12 cellular contexts compared by ENCODE assay signal in the genomic region with DNA sequence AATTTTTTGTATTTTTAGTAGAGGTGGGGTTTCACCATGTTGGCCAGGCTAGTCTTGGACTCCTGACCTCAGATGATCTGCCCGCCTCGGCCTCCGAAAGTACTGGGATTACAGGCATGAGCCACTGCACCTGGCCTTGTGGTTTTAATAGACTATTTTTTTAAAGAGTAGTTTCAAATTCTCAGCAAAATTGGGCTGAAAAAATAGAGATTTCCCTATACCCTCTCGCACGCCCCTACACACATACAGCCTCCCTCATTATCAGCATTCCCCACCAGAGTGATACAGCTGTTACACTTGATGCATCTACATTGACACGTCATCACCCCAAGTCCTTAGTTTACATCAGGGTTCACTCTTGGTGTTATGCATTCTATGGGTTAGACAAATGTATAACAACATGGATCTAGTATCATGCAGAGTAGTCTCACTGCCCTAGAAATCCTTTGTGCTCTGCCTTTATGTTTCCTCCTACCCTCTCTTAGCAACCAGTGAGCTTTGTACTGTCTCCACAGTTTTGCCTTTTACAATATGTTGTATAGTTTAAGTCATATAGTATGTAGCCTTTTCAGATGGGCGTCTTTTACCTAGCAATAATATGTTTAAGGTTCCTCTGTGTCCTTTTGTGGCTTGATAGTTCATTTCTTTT.
A peak's percentile ranks its signal among the peaks of the same experiment; 100 is the strongest.
DNase-seq lines count a peak whose midpoint lies in the region; ATAC-seq and TF ChIP-seq lines count a peak whose summit lies in the region.
"Had no signal": no experiment of that assay in that cellular context is flagged by ENCODE, and none has a peak within 500 bp of the region (broad histone marks: within the 10 kb centered on the region; RNA-seq: fewer than 3 reads in every experiment).

No MANE protein-coding gene starts in this region.

- peak overlapping the region in 4 of 7 donors; percentile 18 to 82 (median 32) for H3K27ac Mint-ChIP-seq in CD14-positive monocyte
- no peak overlapping the region for H3K27ac Mint-ChIP-seq in activated CD4-positive, alpha-beta T cell treated with anti-CD3 and anti-CD28 coated beads, Interleukin-2, amount 10 ng/mL, durations not matched to agents 7 days and 5 days
- H3K27ac Mint-ChIP-seq: activated naive CD8-positive, alpha-beta T cell treated with anti-CD3 and anti-CD28 coated beads, Interleukin-2, amount 10 ng/mL, durations not matched to agents 7 days and 5 days had no signal

- CTCF ChIA-PET in activated CD4-positive, alpha-beta T cell treated with anti-CD3 and anti-CD28 coated beads, Interleukin-2, amount 10 ng/mL, durations not matched to agents 7 days and 5 days (lab: Charles Lee) = no interaction called here

- H3K27ac ChIP-seq in KMS-11 = peak overlapping the region; percentile 89

- no peaks in the 10 kb centered on the region for H3K36me3 ChIP-seq in KMS-11 (ENCODE audit: insufficient read depth)

- peaks cover 95% of the 10 kb centered on the region for H3K4me1 ChIP-seq in KMS-11 (ENCODE audit: low read depth, poor library complexity, severe bottlenecking)

- peak overlapping the region; percentile 93 for H3K4me2 ChIP-seq in KMS-11

- H3K36me3 Mint-ChIP-seq in CD14-positive monocyte = no peaks in the 10 kb centered on the region
- H3K36me3 Mint-ChIP-seq in activated CD4-positive, alpha-beta T cell treated with anti-CD3 and anti-CD28 coated beads, Interleukin-2, amount 10 ng/mL, durations not matched to agents 7 days and 5 days (ENCODE audit: low read depth) = no peaks in the 10 kb centered on the region

- H2AFZ ChIP-seq in KMS-11 (ENCODE audit: low read depth) = no peak overlapping the region

- no peaks in the 10 kb centered on the region; the same call in 1 of the 2 replicates for H4K20me1 ChIP-seq in KMS-11 (ENCODE audit: insufficient read depth)

- TF ChIP-seq CTCF in CD14-positive monocyte (IDR thresholded peaks at IDR 0.05) = no peak
- no peak for TF ChIP-seq CTCF in KMS-11 (conservative IDR thresholded peaks at IDR 0.05; ENCODE audit: low read depth, low read length)

- H3K79me2 ChIP-seq in KMS-11 (ENCODE audit: insufficient read depth, low read depth) = peaks cover 95% of the 10 kb centered on the region

- no peak overlapping the region for H3K4me3 Mint-ChIP-seq in CD14-positive monocyte
- no peak overlapping the region for H3K4me3 Mint-ChIP-seq in activated CD4-positive, alpha-beta T cell treated with anti-CD3 and anti-CD28 coated beads, Interleukin-2, amount 10 ng/mL, durations not matched to agents 7 days and 5 days
- H3K4me3 Mint-ChIP-seq: activated naive CD8-positive, alpha-beta T cell treated with anti-CD3 and anti-CD28 coated beads, Interleukin-2, amount 10 ng/mL, durations not matched to agents 7 days and 5 days had no signal

- intact Hi-C loops in CD14-positive monocyte (cut with micrococcal nuclease) = no loop called here

- peak; percentile 71 for ATAC-seq in GM19397 (IDR thresholded peaks at IDR 0.05; ENCODE audit: unreplicated experiment)
- ATAC-seq in HG02840 (IDR thresholded peaks at IDR 0.05; ENCODE audit: low FRiP score, unreplicated experiment) = peak; percentile 65
- ATAC-seq: left cardiac atrium had no signal

- POLR2A ChIA-PET in activated CD4-positive, alpha-beta T cell treated with anti-CD3 and anti-CD28 coated beads, Interleukin-2, amount 10 ng/mL, durations not matched to agents 7 days and 5 days (lab: Charles Lee) = no interaction called here

- H3K27me3 ChIP-seq in KMS-11 (ENCODE audit: insufficient read depth, low read depth) = no peaks in the 10 kb centered on the region

- peaks cover 32% of the 10 kb centered on the region for H3K4me1 Mint-ChIP-seq in CD14-positive monocyte
- H3K4me1 Mint-ChIP-seq in activated CD4-positive, alpha-beta T cell treated with anti-CD3 and anti-CD28 coated beads, Interleukin-2, amount 10 ng/mL, durations not matched to agents 7 days and 5 days = peaks cover 2% of the 10 kb centered on the region

- H3K9me3 Mint-ChIP-seq in CD14-positive monocyte = peaks cover 0 to 6% (median 2%) of the 10 kb centered on the region in 7 donors
- peaks cover 5% of the 10 kb centered on the region for H3K9me3 Mint-ChIP-seq in activated CD4-positive, alpha-beta T cell treated with anti-CD3 and anti-CD28 coated beads, Interleukin-2, amount 10 ng/mL, durations not matched to agents 7 days and 5 days

- DNase-seq in CD14-positive monocyte (ENCODE audit: low spot score) = no peak
- no peak for DNase-seq in KG1 (lab: John Stamatoyannopoulos, UW)
- DNase-seq in NCI-H748 (lab: John Stamatoyannopoulos, UW; ENCODE audit: unreplicated experiment) = no peak
- DNase-seq in DMS79 (lab: John Stamatoyannopoulos, UW) = no peak
- DNase-seq in activated CD4-positive, alpha-beta T cell treated with anti-CD3 and anti-CD28 coated beads, Interleukin-2, amount 10 ng/mL, durations not matched to agents 7 days and 5 days = no peak
- DNase-seq: activated naive CD8-positive, alpha-beta T cell treated with anti-CD3 and anti-CD28 coated beads, Interleukin-2, amount 10 ng/mL, durations not matched to agents 7 days and 5 days; foreskin melanocyte; left cardiac atrium; NCI-H1436 had no signal

- H3K27me3 Mint-ChIP-seq in CD14-positive monocyte (ENCODE audit: low read depth in 3 of 3) = peaks cover 0 to 3% (median 0%) of the 10 kb centered on the region in 3 donors
- H3K27me3 Mint-ChIP-seq in activated CD4-positive, alpha-beta T cell treated with anti-CD3 and anti-CD28 coated beads, Interleukin-2, amount 10 ng/mL, durations not matched to agents 7 days and 5 days = no peaks in the 10 kb centered on the region
- H3K27me3 Mint-ChIP-seq: activated naive CD8-positive, alpha-beta T cell treated with anti-CD3 and anti-CD28 coated beads, Interleukin-2, amount 10 ng/mL, durations not matched to agents 7 days and 5 days had no signal

- H3K9ac ChIP-seq in KMS-11 = peak overlapping the region; percentile 42; the same call in 1 of the 2 replicates

- no peak overlapping the region for H3K4me3 ChIP-seq in KMS-11 (IDR thresholded peaks at IDR 0.05; ENCODE audit: insufficient read depth, low read depth, low read length)
